32 cellular contexts compared by ENCODE assay signal in the genomic region with DNA sequence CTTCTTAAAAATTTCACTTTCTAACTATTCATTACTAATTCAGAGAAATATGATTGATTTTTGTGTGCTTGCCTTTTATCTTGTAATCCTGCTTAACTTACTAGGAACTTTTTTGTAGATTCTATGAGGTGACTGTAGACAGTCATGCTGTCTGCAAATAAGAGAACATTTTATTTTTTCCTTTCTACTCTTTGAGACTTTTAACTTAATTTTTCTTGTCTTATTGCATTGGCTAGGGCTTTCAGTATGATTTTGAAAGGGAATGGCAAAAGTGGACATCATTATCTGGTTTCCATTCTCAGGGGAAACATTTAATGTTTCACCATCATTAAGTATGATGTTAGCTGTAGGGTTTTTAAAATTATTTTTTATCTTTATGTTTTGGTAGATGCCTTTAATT.
"Had no signal": no experiment of that assay in that cellular context is flagged by ENCODE, and none has a peak within 500 bp of the region (broad histone marks: within the 10 kb centered on the region; RNA-seq: fewer than 3 reads in every experiment).

No MANE protein-coding gene starts in this region.

- ATAC-seq: activated CD8-positive, alpha-beta T cell treated with anti-CD3 and anti-CD28 coated beads for 36 hours; activated naive CD4-positive, alpha-beta T cell treated with anti-CD3 and anti-CD28 coated beads, Interleukin-2, amount 50 U/mL, for 72 hours; activated T-cell treated with anti-CD3 and anti-CD28 coated beads, Interleukin-2, amount 50 U/mL, for 4 hours; activated T-cell treated with anti-CD3 and anti-CD28 coated beads, Interleukin-2, amount 50 U/mL, for 72 hours; activated T-helper 17 cell treated with anti-CD3 and anti-CD28 coated beads, Interleukin-2, amount 50 U/mL, for 72 hours; body of pancreas had no signal

- H3K4me3 ChIP-seq: adrenal gland, body of pancreas, breast epithelium had no signal

- H3K4me1 ChIP-seq: breast epithelium had no signal

- H3K9me3 ChIP-seq: body of pancreas had no signal

- H3K27me3 ChIP-seq: adrenal gland, body of pancreas, brain microvascular endothelial cell, breast epithelium had no signal

- H3K36me3 ChIP-seq: adrenal gland, brain microvascular endothelial cell, breast epithelium had no signal

- H3K27ac ChIP-seq: adrenal gland, body of pancreas, brain microvascular endothelial cell, breast epithelium, VCaP had no signal

- DNase-seq: activated B cell treated with CpG ODN at 0.5 μM for 24 hours; activated CD4-positive, alpha-beta memory T cell treated with anti-CD3 and anti-CD28 coated beads for 36 hours; activated CD4-positive, alpha-beta T cell treated with anti-CD3 and anti-CD28 coated beads for 4 hours; activated CD4-positive, alpha-beta T cell treated with anti-CD3 and anti-CD28 coated beads, Interleukin-2, amount 10 ng/mL, durations not matched to agents 24 days and 14 days; activated CD4-positive, alpha-beta T cell treated with anti-CD3 and anti-CD28 coated beads, Interleukin-2, amount 50 U/mL, for 1 hour; activated CD4-positive, alpha-beta T cell treated with anti-CD3 and anti-CD28 coated beads, Interleukin-2, amount 50 U/mL, for 4 hours; activated CD4-positive, CD25-positive, alpha-beta regulatory T cell treated with anti-CD3 and anti-CD28 coated beads, Interleukin-2, amount 50 U/mL, for 72 hours; activated CD8-positive, alpha-beta memory T cell treated with anti-CD3 and anti-CD28 coated beads, Interleukin-2, amount 50 U/mL, for 4 hours; activated CD8-positive, alpha-beta T cell treated with anti-CD3 and anti-CD28 coated beads for 36 hours; activated effector memory CD4-positive, alpha-beta T cell treated with anti-CD3 and anti-CD28 coated beads, Interleukin-2, amount 50 U/mL, for 16 hours; activated gamma-delta T cell treated with Interleukin-2 at 50 U/mL for 16 hours; activated naive CD4-positive, alpha-beta T cell; activated naive CD4-positive, alpha-beta T cell treated with anti-CD3 and anti-CD28 coated beads for 36 hours; activated naive CD4-positive, alpha-beta T cell treated with anti-CD3 and anti-CD28 coated beads, Interleukin-2, amount 50 U/mL, for 16 hours; activated naive CD8-positive, alpha-beta T cell treated with anti-CD3 and anti-CD28 coated beads for 36 hours; activated T-cell treated with anti-CD3 and anti-CD28 coated beads for 4 hours; activated T-cell treated with anti-CD3 and anti-CD28 coated beads, Interleukin-2, amount 50 U/mL, for 1 hour; activated T-cell treated with anti-CD3 and anti-CD28 coated beads, Interleukin-2, amount 50 U/mL, for 4 hours; activated T-cell treated with anti-CD3 and anti-CD28 coated beads, Interleukin-2, amount 50 U/mL, for 72 hours; adrenal gland; amniotic stem cell; aorta; body of pancreas; brain microvascular endothelial cell; central memory CD4-positive, alpha-beta T cell; T-helper 2 cell; T-helper 9 cell had no signal

- FAIRE-seq: TTC549 had no signal
